Comparison of ENCODE assay signal across 10 cellular contexts in genomic region chrX:2875798-2876399, GRCh38. TPM values are rescaled to one million over a fixed set of nuclear protein-coding genes. Genes with fewer than 3 reads are reported as not detected.
DNase-seq lines count a peak whose midpoint lies in the region; ATAC-seq and TF ChIP-seq lines count a peak whose summit lies in the region.
"Had no signal": no experiment of that assay in that cellular context is flagged by ENCODE, and none has a peak within 500 bp of the region (broad histone marks: within the 10 kb centered on the region; RNA-seq: fewer than 3 reads in every experiment).

No MANE protein-coding gene starts in this region.

- H3K27ac ChIP-seq in VCaP (no peak overlapping the region), left lung (no peak overlapping the region)

- DNase-seq in COLO829 (ENCODE audit: low spot score) = peak; percentile 16
- DNase-seq in HFFc6 = no peak
- no peak for DNase-seq in left lung
- no peak for DNase-seq in ureter (ENCODE audit: low spot score)
- no peak for DNase-seq in epidermal melanocyte (ENCODE audit: insufficient read length, low spot score)
- DNase-seq: midbrain had no signal

- H3K4me1 ChIP-seq in left lung = no peaks in the 10 kb centered on the region

- no peaks in the 10 kb centered on the region for H3K36me3 ChIP-seq in left lung

- ATAC-seq in left lung (peak; percentile 64), HG03439 (IDR thresholded peaks at IDR 0.05; ENCODE audit: unreplicated experiment) (no peak), HG02870 (IDR thresholded peaks at IDR 0.05; ENCODE audit: unreplicated experiment) (no peak)

- H3K4me1 Mint-ChIP-seq in HFFc6 (ENCODE audit: low read depth) = no peaks in the 10 kb centered on the region

- H3K27ac Mint-ChIP-seq in HFFc6 = no peak overlapping the region
- H3K27ac Mint-ChIP-seq: dendritic cell treated with granulocyte-macrophage colony-stimulating factor and Interleukin-4, amounts not matched to agents 40 ng/mL and 50 ng/mL, for 4 days had no signal

- H3K9me3 Mint-ChIP-seq in HFFc6 = no peaks in the 10 kb centered on the region
- H3K9me3 Mint-ChIP-seq: dendritic cell treated with granulocyte-macrophage colony-stimulating factor and Interleukin-4, amounts not matched to agents 40 ng/mL and 50 ng/mL, for 4 days had no signal

- H3K27me3 ChIP-seq in left lung = no peaks in the 10 kb centered on the region

- no peaks in the 10 kb centered on the region for H3K9me3 ChIP-seq in left lung

- no peak overlapping the region for H3K4me3 ChIP-seq in left lung

- H3K36me3 Mint-ChIP-seq in HFFc6 (ENCODE audit: low read depth) = no peaks in the 10 kb centered on the region

- H3K4me3 Mint-ChIP-seq in HFFc6 = no peak overlapping the region
- H3K4me3 Mint-ChIP-seq: dendritic cell treated with granulocyte-macrophage colony-stimulating factor and Interleukin-4, amounts not matched to agents 40 ng/mL and 50 ng/mL, for 4 days had no signal

- peaks cover 6% of the 10 kb centered on the region for H3K27me3 Mint-ChIP-seq in HFFc6 (ENCODE audit: insufficient read depth)
- H3K27me3 Mint-ChIP-seq: dendritic cell treated with granulocyte-macrophage colony-stimulating factor and Interleukin-4, amounts not matched to agents 40 ng/mL and 50 ng/mL, for 4 days had no signal

- intact Hi-C loops in left lung (cut with DNase I) = no loop called here

- TF ChIP-seq CTCF in HFFc6 (IDR thresholded peaks at IDR 0.05) = peak; percentile 62
- TF ChIP-seq CTCF in VCaP (conservative IDR thresholded peaks at IDR 0.05) = peak; percentile 65
- peak; percentile 20 to 32 for TF ChIP-seq CTCF in left lung (IDR thresholded peaks at IDR 0.05)

RNA-seq across cellular contexts. Expression of gene GYG2, which starts 47.2 kb away (rescaled TPM):
- total RNA-seq in HFFc6 (2021; fragmentation: NEBNext Ultra II Directional; extraction: Animal tissue kit (Norgen Biotek cat#: 25700)) = under 1 TPM in 4 of 6 experiments, not detected in 2; 0.35 to 0.79 (median 0.51) TPM
- 1 to 10 TPM; 1.5 to 6.2 TPM for total RNA-seq in left lung
- total RNA-seq in ureter = 4.9 TPM

RNA-seq across cellular contexts. Expression of gene ARSD, which starts 53.2 kb away (rescaled TPM):
- total RNA-seq in HFFc6 (2021; fragmentation: NEBNext Ultra II Directional; extraction: Animal tissue kit (Norgen Biotek cat#: 25700)) = 10 to 100 TPM in 3 of 6 experiments, 1 to 10 TPM in 3; 8.3 to 13.4 (median 10.4) TPM
- total RNA-seq in left lung (10 to 100 TPM; 22.7 to 58.9 TPM), ureter (110 TPM)
